Comparison of ENCODE assay signal across 23 cellular contexts in the genomic region with DNA sequence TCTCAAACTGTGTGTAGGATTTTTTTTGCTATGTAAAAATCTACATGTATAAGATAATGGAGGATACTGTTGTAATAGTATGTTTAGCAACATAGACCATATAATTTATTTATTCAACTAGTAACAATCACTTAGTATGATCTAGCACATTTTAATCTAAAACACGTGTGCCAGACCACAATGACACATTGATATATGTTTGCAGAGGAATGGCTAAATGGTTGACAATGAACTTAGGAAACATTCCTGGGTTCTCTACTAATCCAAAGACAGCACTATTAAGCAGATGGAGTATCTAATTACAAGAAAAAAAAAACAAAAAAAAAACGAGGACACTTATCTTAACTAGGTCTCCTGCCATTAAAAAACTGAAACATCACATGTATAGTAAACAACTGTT.
DNase-seq lines count a peak whose midpoint lies in the region; ATAC-seq, FAIRE-seq and TF ChIP-seq lines count a peak whose summit lies in the region.
"Had no signal": no experiment of that assay in that cellular context is flagged by ENCODE, and none has a peak within 500 bp of the region (broad histone marks: within the 10 kb centered on the region; RNA-seq: fewer than 3 reads in every experiment).

No MANE protein-coding gene starts in this region.

- no peak overlapping the region for H3K27ac ChIP-seq in keratinocyte (ENCODE audit: control insufficient read depth, insufficient read depth, low read length)
- H3K27ac ChIP-seq: BLaER1, RWPE1, suprapubic skin had no signal

- no peaks in the 10 kb centered on the region for H3K9me3 ChIP-seq in keratinocyte (ENCODE audit: control insufficient read depth, low read depth, low read length)
- H3K9me3 ChIP-seq: BLaER1, suprapubic skin had no signal

- no peak overlapping the region for H3K9ac ChIP-seq in keratinocyte (ENCODE audit: control insufficient read depth, extremely low read depth, insufficient read depth, low read length)
- H3K9ac ChIP-seq: BLaER1 had no signal

- no peak overlapping the region for H3K4me2 ChIP-seq in keratinocyte (ENCODE audit: control insufficient read depth, extremely low read depth, insufficient read depth, low read depth, low read length)
- H3K4me2 ChIP-seq: BLaER1 had no signal

- H2AFZ ChIP-seq in keratinocyte (ENCODE audit: control insufficient read depth, low read length) = peak overlapping the region; percentile 15

- H3K27me3 ChIP-seq in BJ (ENCODE audit: control insufficient read depth, insufficient read depth, low read length) (no peaks in the 10 kb centered on the region), bronchial epithelial cell (ENCODE audit: control insufficient read depth, insufficient read depth, low read length) (no peaks in the 10 kb centered on the region), keratinocyte (ENCODE audit: control insufficient read depth, extremely low read depth, insufficient read depth, low read length) (no peaks in the 10 kb centered on the region)
- H3K27me3 ChIP-seq: BLaER1, suprapubic skin had no signal

- H3K4me3 ChIP-seq in BJ (ENCODE audit: low read depth, low read length) (no peak overlapping the region), bronchial epithelial cell (ENCODE audit: low read depth, low read length) (no peak overlapping the region), keratinocyte (ENCODE audit: control insufficient read depth in 2 of 3, extremely low read depth in 1 of 3, insufficient read depth in 2 of 3, low read depth in 1 of 3, low read length in 3 of 3) (no peak overlapping the region)
- H3K4me3 ChIP-seq: BLaER1, suprapubic skin had no signal

- POLR2A ChIA-PET in BJ (lab: Charles Lee) = interaction anchor here (0.5 to 0.6 kb wide), 2 partner anchors 134 to 657 kb away, joined by 3 to 6 read pairs; no protein-coding TSS in a partner anchor

- no peak for TF ChIP-seq CTCF in BJ (IDR thresholded peaks at IDR 0.05; ENCODE audit: insufficient read depth, low read depth, low read length)
- TF ChIP-seq CTCF in bronchial epithelial cell (IDR thresholded peaks at IDR 0.05; ENCODE audit: insufficient read depth, low read length, severe bottlenecking) = no peak
- TF ChIP-seq CTCF in keratinocyte (optimal IDR thresholded peaks at IDR 0.05 in 1 of 3, IDR thresholded peaks at IDR 0.05 in 1 of 3, conservative IDR thresholded peaks at IDR 0.05 in 1 of 3; ENCODE audit: extremely low read depth in 1 of 3, insufficient read depth in 2 of 3, low read length in 3 of 3) = no peak
- no peak for TF ChIP-seq CTCF in endothelial cell (IDR thresholded peaks at IDR 0.05; ENCODE audit: unreplicated experiment)

- no peaks in the 10 kb centered on the region for H3K4me1 ChIP-seq in keratinocyte (ENCODE audit: control insufficient read depth, extremely low read depth, insufficient read depth, low read length)
- H3K4me1 ChIP-seq: BLaER1, suprapubic skin had no signal

- no peak for ATAC-seq in activated naive CD4-positive, alpha-beta T cell treated with anti-CD3 and anti-CD28 coated beads, Interleukin-2, amount 50 U/mL, for 72 hours
- ATAC-seq: activated T-helper 17 cell treated with anti-CD3 and anti-CD28 coated beads, Interleukin-2, amount 50 U/mL, for 72 hours; natural killer cell had no signal

- H3K36me3 ChIP-seq in BJ (ENCODE audit: control insufficient read depth, insufficient read depth, low read length) = no peaks in the 10 kb centered on the region
- H3K36me3 ChIP-seq in bronchial epithelial cell (ENCODE audit: control insufficient read depth, insufficient read depth, low read length) = no peaks in the 10 kb centered on the region
- no peaks in the 10 kb centered on the region for H3K36me3 ChIP-seq in keratinocyte (ENCODE audit: control insufficient read depth in 2 of 2, extremely low read depth in 1 of 2, insufficient read depth in 2 of 2, low read length in 2 of 2)
- H3K36me3 ChIP-seq: BLaER1, suprapubic skin had no signal

- no peaks in the 10 kb centered on the region for H3K9me3 Mint-ChIP-seq in endothelial cell (ENCODE audit: unreplicated experiment)
- peaks cover 7% of the 10 kb centered on the region in 2 donors for H3K9me3 Mint-ChIP-seq in activated naive CD4-positive, alpha-beta T cell treated with anti-CD3 and anti-CD28 coated beads, Interleukin-2, amount 50 U/mL, for 72 hours
- H3K9me3 Mint-ChIP-seq: activated T-helper 17 cell treated with anti-CD3 and anti-CD28 coated beads, Interleukin-2, amount 50 U/mL, for 72 hours had no signal

- H4K20me1 ChIP-seq in keratinocyte (ENCODE audit: control insufficient read depth, extremely low read depth, insufficient read depth, low read length) = no peaks in the 10 kb centered on the region
- H4K20me1 ChIP-seq: BLaER1 had no signal

- H3K27ac Mint-ChIP-seq in endothelial cell (ENCODE audit: unreplicated experiment) = no peak overlapping the region
- no peak overlapping the region for H3K27ac Mint-ChIP-seq in activated naive CD4-positive, alpha-beta T cell treated with anti-CD3 and anti-CD28 coated beads, Interleukin-2, amount 50 U/mL, for 72 hours
- H3K27ac Mint-ChIP-seq: activated T-helper 17 cell treated with anti-CD3 and anti-CD28 coated beads, Interleukin-2, amount 50 U/mL, for 72 hours; natural killer cell had no signal

- no peaks in the 10 kb centered on the region for H3K4me1 Mint-ChIP-seq in endothelial cell (ENCODE audit: unreplicated experiment)
- H3K4me1 Mint-ChIP-seq: activated T-helper 17 cell treated with anti-CD3 and anti-CD28 coated beads, Interleukin-2, amount 50 U/mL, for 72 hours; natural killer cell had no signal

- no peaks in the 10 kb centered on the region for H3K36me3 Mint-ChIP-seq in endothelial cell (ENCODE audit: low read depth, unreplicated experiment)
- H3K36me3 Mint-ChIP-seq in activated naive CD4-positive, alpha-beta T cell treated with anti-CD3 and anti-CD28 coated beads, Interleukin-2, amount 50 U/mL, for 72 hours = no peaks in the 10 kb centered on the region
- H3K36me3 Mint-ChIP-seq: natural killer cell had no signal

- FAIRE-seq in bronchial epithelial cell (lab: Jason Lieb, UNC) (no peak), keratinocyte (lab: Jason Lieb, UNC) (no peak)
- FAIRE-seq: colon, D721Med, H1, kidney, small intestine had no signal

- no peak overlapping the region for H3K4me3 Mint-ChIP-seq in endothelial cell (ENCODE audit: unreplicated experiment)
- H3K4me3 Mint-ChIP-seq: activated T-helper 17 cell treated with anti-CD3 and anti-CD28 coated beads, Interleukin-2, amount 50 U/mL, for 72 hours; natural killer cell had no signal

- CTCF ChIA-PET in BJ (lab: Yijun Ruan, JAX) = interaction anchor here (0.9 kb wide), 1 partner anchor 9 kb away, joined by 3 read pairs; no protein-coding TSS in a partner anchor

- dilution Hi-C loops in keratinocyte (cut with MboI; ENCODE audit: extremely low pct_ligation_motif_present, low sequenced_read_pairs) = no loop called here

- DNase-seq in BJ (ENCODE audit: low read depth) = peak; percentile 75
- peak; percentile 80 for DNase-seq in LHCN-M2 (ENCODE audit: low read depth)
- peak; percentile 66 for DNase-seq in bronchial epithelial cell (ENCODE audit: low read depth)
- DNase-seq in keratinocyte (ENCODE audit: low read depth, low spot score) = peak; percentile 1
- DNase-seq in endothelial cell (ENCODE audit: low spot score) = no peak
- no peak for DNase-seq in activated T-cell treated with anti-CD3 and anti-CD28 coated beads, Interleukin-2, amount 50 U/mL, for 48 hours
- DNase-seq in activated CD4-positive, alpha-beta T cell treated with anti-CD3 and anti-CD28 coated beads, Interleukin-2, amount 50 U/mL, for 1 hour = no peak
- no peak for DNase-seq in activated naive CD4-positive, alpha-beta T cell treated with anti-CD3 and anti-CD28 coated beads, Interleukin-2, amount 50 U/mL, for 72 hours (ENCODE audit: low spot score in 2 of 2)
- DNase-seq: activated CD8-positive, alpha-beta memory T cell treated with anti-CD3 and anti-CD28 coated beads for 24 hours; Karpas-422; kidney; natural killer cell; NCI-H1417 treated with DMSO at 0.1 percent for 48 hours; NCI-H82; posterior cingulate gyrus; small intestine had no signal

- no peaks in the 10 kb centered on the region for H3K79me2 ChIP-seq in keratinocyte (ENCODE audit: control insufficient read depth, insufficient read depth, low read length)

- no peaks in the 10 kb centered on the region for H3K27me3 Mint-ChIP-seq in endothelial cell (ENCODE audit: unreplicated experiment)

- no peaks in the 10 kb centered on the region for H3K9me1 ChIP-seq in keratinocyte (ENCODE audit: control insufficient read depth, extremely low read depth, insufficient read depth, low read length)

Comparison
In these comparisons a context has a peak if more than half of its experiments do, and no peak if none do; other contexts are left out.
1. DNase-seq: peak in BJ (single experiment), LHCN-M2 (single experiment), bronchial epithelial cell (single experiment) and keratinocyte (single experiment); none in endothelial cell (single experiment), activated T-cell treated with anti-CD3 and anti-CD28 coated beads, Interleukin-2, amount 50 U/mL, for 48 hours (0 of 2), activated CD4-positive, alpha-beta T cell treated with anti-CD3 and anti-CD28 coated beads, Interleukin-2, amount 50 U/mL, for 1 hour (single experiment) and activated naive CD4-positive, alpha-beta T cell treated with anti-CD3 and anti-CD28 coated beads, Interleukin-2, amount 50 U/mL, for 72 hours (0 of 2).